Comparison of ENCODE assay signal across 24 cellular contexts in genomic region chr2:238996331-238997136, GRCh38.
"Had no signal": no experiment of that assay in that cellular context is flagged by ENCODE, and none has a peak within 500 bp of the region (broad histone marks: within the 10 kb centered on the region; RNA-seq: fewer than 3 reads in every experiment).

No MANE protein-coding gene starts in this region.

- H3K4me1 ChIP-seq: gastrocnemius medialis, parathyroid adenoma, psoas muscle, suprapubic skin, tibial artery had no signal

- H3K4me3 ChIP-seq: gastrocnemius medialis, psoas muscle, suprapubic skin, tibial artery had no signal

- H3K27me3 ChIP-seq: tibial artery had no signal

- H3K27ac ChIP-seq: gastrocnemius medialis, parathyroid adenoma, psoas muscle, suprapubic skin, tibial artery had no signal

- H3K4me3 Mint-ChIP-seq: activated naive CD4-positive, alpha-beta T cell treated with anti-CD3 and anti-CD28 coated beads, Interleukin-2, amount 50 U/mL, for 24 hours; activated naive CD8-positive, alpha-beta T cell treated with anti-CD3 and anti-CD28 coated beads, Interleukin-2, amount 50 U/mL, for 24 hours; activated T-cell treated with anti-CD3 and anti-CD28 coated beads, Interleukin-2, amount 50 U/mL, for 24 hours; central memory CD8-positive, alpha-beta T cell had no signal

- FAIRE-seq: bronchial epithelial cell, colon, kidney had no signal

- H3K9ac ChIP-seq: parathyroid adenoma had no signal

- H3K36me3 ChIP-seq: gastrocnemius medialis, suprapubic skin, tibial artery had no signal

- DNase-seq: activated CD4-positive, alpha-beta T cell treated with anti-CD3 and anti-CD28 coated beads for 4 hours; activated CD4-positive, alpha-beta T cell treated with anti-CD3 and anti-CD28 coated beads, Interleukin-2, amount 50 U/mL, for 4 hours; activated CD8-positive, alpha-beta memory T cell treated with anti-CD3 and anti-CD28 coated beads, Interleukin-2, amount 50 U/mL, for 48 hours; activated gamma-delta T cell; activated naive CD8-positive, alpha-beta T cell treated with anti-CD3 and anti-CD28 coated beads, Interleukin-2, amount 50 U/mL, for 24 hours; activated T-cell treated with anti-CD3 and anti-CD28 coated beads, Interleukin-2, amount 50 U/mL, for 24 hours; amygdala; effector CD8-positive, alpha-beta T cell; gastrocnemius medialis; glutamatergic neuron; hippocampal formation; kidney; nucleus accumbens; psoas muscle; stimulated activated CD4-positive, alpha-beta T cell treated with anti-CD3 and anti-CD28 coated beads, Interleukin-15, amount 100 ng/mL, for 24 hours; stimulated activated CD4-positive, alpha-beta T cell treated with anti-CD3 and anti-CD28 coated beads, Interleukin-2, amount 100 ng/mL, for 24 hours; stimulated activated naive CD4-positive, alpha-beta T cell had no signal

- H3K27ac Mint-ChIP-seq: activated naive CD4-positive, alpha-beta T cell treated with anti-CD3 and anti-CD28 coated beads, Interleukin-2, amount 50 U/mL, for 24 hours; activated naive CD8-positive, alpha-beta T cell treated with anti-CD3 and anti-CD28 coated beads, Interleukin-2, amount 50 U/mL, for 24 hours; activated T-cell treated with anti-CD3 and anti-CD28 coated beads, Interleukin-2, amount 50 U/mL, for 24 hours had no signal

- H3K9me3 Mint-ChIP-seq: central memory CD8-positive, alpha-beta T cell had no signal

- ATAC-seq: activated naive CD8-positive, alpha-beta T cell treated with anti-CD3 and anti-CD28 coated beads, Interleukin-2, amount 50 U/mL, for 24 hours; gastrocnemius medialis; psoas muscle had no signal

- H2AFZ ChIP-seq: parathyroid adenoma had no signal

- H3K9me3 ChIP-seq: gastrocnemius medialis, suprapubic skin had no signal

- H3K4me1 Mint-ChIP-seq: activated naive CD4-positive, alpha-beta T cell treated with anti-CD3 and anti-CD28 coated beads, Interleukin-2, amount 50 U/mL, for 24 hours; activated naive CD8-positive, alpha-beta T cell treated with anti-CD3 and anti-CD28 coated beads, Interleukin-2, amount 50 U/mL, for 24 hours; central memory CD8-positive, alpha-beta T cell had no signal

- H3K79me2 ChIP-seq: parathyroid adenoma had no signal
